8 cellular contexts compared by ENCODE assay signal in the genomic region with DNA sequence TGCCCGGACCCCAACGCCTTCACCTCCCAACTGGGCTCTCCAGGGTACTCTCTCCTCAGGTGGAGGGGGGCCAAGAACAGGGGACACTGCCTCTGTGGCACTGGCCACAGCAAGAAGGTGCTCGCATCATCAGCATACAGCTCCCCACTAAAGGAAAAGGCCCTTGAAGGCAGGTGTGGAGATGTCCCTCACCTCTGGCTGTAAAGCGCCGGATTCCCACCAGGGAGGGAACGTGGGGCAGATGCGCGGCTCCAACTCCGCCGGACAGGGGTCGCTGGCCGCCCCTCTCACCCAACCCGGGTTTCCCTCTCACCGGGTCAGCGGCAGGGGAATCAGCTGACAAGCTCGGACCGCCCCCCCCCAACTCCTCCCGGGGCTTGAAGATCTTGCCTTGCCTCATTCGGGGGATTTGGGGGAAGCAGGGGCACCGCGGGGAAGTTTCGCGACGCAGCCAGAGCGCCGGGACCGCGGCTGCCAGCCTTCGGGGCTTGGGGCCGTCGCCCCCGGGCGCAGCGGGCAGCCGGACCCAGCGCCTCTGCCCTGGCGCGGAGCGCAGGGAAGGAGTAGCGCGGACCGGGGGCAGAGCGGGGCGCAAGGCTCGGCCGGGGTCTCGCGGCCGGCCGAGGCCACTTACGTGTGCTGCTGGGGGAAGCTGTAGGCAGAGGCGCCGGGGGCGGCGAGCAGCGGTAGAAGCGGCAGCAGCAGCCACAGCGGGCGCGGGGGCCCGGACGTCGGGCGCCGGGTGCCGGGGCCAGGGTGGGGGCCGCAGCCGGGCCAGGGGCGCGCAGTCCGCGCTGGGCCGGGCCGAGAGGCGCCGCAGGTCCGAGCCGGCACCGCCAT.
DNase-seq lines count a peak whose midpoint lies in the region; ATAC-seq and TF ChIP-seq lines count a peak whose summit lies in the region.

No MANE protein-coding gene starts in this region.

- DNase-seq in ecto neural progenitor cell (ENCODE audit: low spot score) (peak; percentile 78), nephron progenitor cell (peak; percentile 63), GF-D8 (lab: John Stamatoyannopoulos, UW) (no peak), Ammon's horn (ENCODE audit: low spot score) (no peak)

- no peak overlapping the region for H3K27ac Mint-ChIP-seq in nephron progenitor cell

- ATAC-seq in GM21619 (IDR thresholded peaks at IDR 0.05; ENCODE audit: unreplicated experiment) (no peak), GM21529 (IDR thresholded peaks at IDR 0.05; ENCODE audit: unreplicated experiment) (no peak)

- TF ChIP-seq EP300 in Ishikawa (IDR thresholded peaks at IDR 0.05; ENCODE audit: borderline replicate concordance), result no peak

- no peaks in the 10 kb centered on the region for H3K36me3 Mint-ChIP-seq in nephron progenitor cell (ENCODE audit: low read depth)

- no peak for TF ChIP-seq RAD21 in Ishikawa (IDR thresholded peaks at IDR 0.05; ENCODE audit: low read depth)

- peaks cover 34% of the 10 kb centered on the region for H3K4me1 Mint-ChIP-seq in nephron progenitor cell

- peaks cover 82% of the 10 kb centered on the region for H3K27me3 Mint-ChIP-seq in nephron progenitor cell (ENCODE audit: low read depth, poor library complexity)

- peak overlapping the region; percentile 12; the same call in 1 of the 2 replicates for H3K27ac ChIP-seq in C4-2B

- peak overlapping the region; percentile 81 for H3K4me3 Mint-ChIP-seq in nephron progenitor cell

- no peaks in the 10 kb centered on the region for H3K9me3 Mint-ChIP-seq in nephron progenitor cell

- TF ChIP-seq CTCF in C4-2B (conservative IDR thresholded peaks at IDR 0.05), result no peak
- no peak for TF ChIP-seq CTCF in nephron progenitor cell (IDR thresholded peaks at IDR 0.05)

TF ChIP-seq in Ishikawa, 13 proteins besides CTCF, POLR2A, EP300 and RAD21:
- TF ChIP-seq, protein P1, sequence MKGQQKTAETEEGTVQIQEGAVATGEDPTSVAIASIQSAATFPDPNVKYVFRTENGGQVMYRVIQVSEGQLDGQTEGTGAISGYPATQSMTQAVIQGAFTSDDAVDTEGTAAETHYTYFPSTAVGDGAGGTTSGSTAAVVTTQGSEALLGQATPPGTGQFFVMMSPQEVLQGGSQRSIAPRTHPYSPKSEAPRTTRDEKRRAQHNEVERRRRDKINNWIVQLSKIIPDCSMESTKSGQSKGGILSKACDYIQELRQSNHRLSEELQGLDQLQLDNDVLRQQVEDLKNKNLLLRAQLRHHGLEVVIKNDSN (IDR thresholded peaks at IDR 0.05), result no peak
- peak; percentile 69; the same call in 1 of the 2 replicates for TF ChIP-seq ZBTB7A (IDR thresholded peaks at IDR 0.05; ENCODE audit: low read depth)

Comparison
In these comparisons a context has a peak if more than half of its experiments do, and no peak if none do; other contexts are left out.
1. DNase-seq: peak in ecto neural progenitor cell (single experiment) and nephron progenitor cell (single experiment); none in GF-D8 (single experiment) and Ammon's horn (single experiment).